Comparison of ENCODE assay signal across 19 cellular contexts in genomic region chr21:29022141-29022540, GRCh38. TPM values are rescaled to one million over a fixed set of nuclear protein-coding genes. Genes with fewer than 3 reads are reported as not detected.
A peak's percentile ranks its signal among the peaks of the same experiment; 100 is the strongest.
DNase-seq lines count a peak whose midpoint lies in the region; ATAC-seq and TF ChIP-seq lines count a peak whose summit lies in the region.
"Had no signal": no experiment of that assay in that cellular context is flagged by ENCODE, and none has a peak within 500 bp of the region (broad histone marks: within the 10 kb centered on the region; RNA-seq: fewer than 3 reads in every experiment).

No MANE protein-coding gene starts in this region.

- H3K9me3 ChIP-seq in CD8-positive, alpha-beta T cell (ENCODE audit: low read length): no peaks in the 10 kb centered on the region
- H3K9me3 ChIP-seq in neural progenitor cell (ENCODE audit: low read depth): no peaks in the 10 kb centered on the region
- H3K9me3 ChIP-seq: colonic mucosa, thyroid gland had no signal

- POLR2A ChIA-PET in CD8-positive, alpha-beta T cell (lab: Charles Lee): interaction anchor here (0.7 to 5.6 kb wide), 4 partner anchors 16 to 51 kb away, joined by 3 to 123 read pairs (median 50); partner anchors contain the start of genes CCT8 and LTN1
- POLR2A ChIA-PET in activated CD4-positive, alpha-beta memory T cell treated with anti-CD3 and anti-CD28 coated beads, Interleukin-2, amount 10 ng/mL, durations not matched to agents 7 days and 5 days (lab: Charles Lee): interaction anchor here (0.6 to 6.9 kb wide), 5 partner anchors 19 to 302 kb away, joined by 3 to 127 read pairs (median 49); partner anchors contain the start of genes CCT8 and LTN1

- peak in 2 of 7 experiments; percentile 16 to 37 for DNase-seq in CD8-positive, alpha-beta T cell
- peak; percentile 47 for DNase-seq in HT1080 (ENCODE audit: low read depth)
- no peak for DNase-seq in activated CD4-positive, alpha-beta memory T cell treated with anti-CD3 and anti-CD28 coated beads, Interleukin-2, amount 10 ng/mL, durations not matched to agents 7 days and 5 days
- peak in 2 of 3 donors; percentile 21 to 30 for DNase-seq in immature natural killer cell
- no peak for DNase-seq in H7
- DNase-seq in neural progenitor cell (ENCODE audit: low spot score): no peak
- no peak for DNase-seq in head of caudate nucleus
- no peak for DNase-seq in NCI-H187 (lab: John Stamatoyannopoulos, UW)
- DNase-seq: anterior cingulate cortex; colonic mucosa; DMS53; erythroblast; Karpas-422; NCI-H187 treated with DMSO at 0.1 percent for 48 hours; NCI-H524; retina; stimulated activated CD4-positive, alpha-beta T cell treated with anti-CD3 and anti-CD28 coated beads, Interleukin-1b, Interleukin-23, amount 100 ng/mL, for 48 hours; thyroid gland had no signal

- no peaks in the 10 kb centered on the region for H3K27me3 Mint-ChIP-seq in CD8-positive, alpha-beta T cell (ENCODE audit: low read depth)
- H3K27me3 Mint-ChIP-seq in activated CD4-positive, alpha-beta memory T cell treated with anti-CD3 and anti-CD28 coated beads, Interleukin-2, amount 10 ng/mL, durations not matched to agents 7 days and 5 days: no peaks in the 10 kb centered on the region
- H3K27me3 Mint-ChIP-seq in immature natural killer cell (ENCODE audit: low read depth in 3 of 3): peaks cover 24 to 29% (median 25%) of the 10 kb centered on the region in 3 donors
- H3K27me3 Mint-ChIP-seq in neural progenitor cell (ENCODE audit: insufficient read depth, low read depth): peaks cover 4% of the 10 kb centered on the region

- CTCF ChIA-PET in CD8-positive, alpha-beta T cell (lab: Charles Lee): interaction anchor here (1.5 to 1.8 kb wide), 3 partner anchors 14 to 30 kb away, joined by 4 to 6 read pairs (median 5); partner anchors contain the start of gene LTN1
- CTCF ChIA-PET in activated CD4-positive, alpha-beta memory T cell treated with anti-CD3 and anti-CD28 coated beads, Interleukin-2, amount 10 ng/mL, durations not matched to agents 7 days and 5 days (lab: Charles Lee): interaction anchor here (1.0 to 1.8 kb wide), 3 partner anchors 13 to 29 kb away, joined by 3 to 8 read pairs (median 4); partner anchors contain the start of gene LTN1

- peaks cover 58% of the 10 kb centered on the region for H3K4me1 ChIP-seq in CD8-positive, alpha-beta T cell (ENCODE audit: insufficient read depth, low read length)
- peaks cover 6% of the 10 kb centered on the region for H3K4me1 ChIP-seq in neural progenitor cell

- peaks cover 35% of the 10 kb centered on the region for H3K79me2 ChIP-seq in neural progenitor cell (ENCODE audit: low read depth)

- intact Hi-C loops in CD8-positive, alpha-beta T cell (cut with DNase I, micrococcal nuclease): loop anchor here in 1 of 2 experiments (5.0 kb wide), 1 partner anchor 425 kb away; no protein-coding TSS in a partner anchor
- intact Hi-C loops in head of caudate nucleus (cut with DNase I): no loop called here

- no peaks in the 10 kb centered on the region for H3K36me3 ChIP-seq in CD8-positive, alpha-beta T cell (ENCODE audit: insufficient read depth, low read length)
- H3K36me3 ChIP-seq in H7 (replicated peaks; ENCODE audit: control insufficient read depth, insufficient read depth, low read length) (no peaks in the 10 kb centered on the region), neural progenitor cell (no peaks in the 10 kb centered on the region)
- H3K36me3 ChIP-seq: colonic mucosa, thyroid gland had no signal

- no peaks in the 10 kb centered on the region for H3K9me3 Mint-ChIP-seq in CD8-positive, alpha-beta T cell
- no peaks in the 10 kb centered on the region for H3K9me3 Mint-ChIP-seq in activated CD4-positive, alpha-beta memory T cell treated with anti-CD3 and anti-CD28 coated beads, Interleukin-2, amount 10 ng/mL, durations not matched to agents 7 days and 5 days
- H3K9me3 Mint-ChIP-seq in immature natural killer cell (no peaks in the 10 kb centered on the region), neural progenitor cell (no peaks in the 10 kb centered on the region)

- no peak overlapping the region for H2AFZ ChIP-seq in neural progenitor cell (replicated peaks)

- H3K9ac ChIP-seq in neural progenitor cell: no peak overlapping the region

- peaks cover 16% of the 10 kb centered on the region for H3K36me3 Mint-ChIP-seq in CD8-positive, alpha-beta T cell
- peaks cover 11% of the 10 kb centered on the region for H3K36me3 Mint-ChIP-seq in activated CD4-positive, alpha-beta memory T cell treated with anti-CD3 and anti-CD28 coated beads, Interleukin-2, amount 10 ng/mL, durations not matched to agents 7 days and 5 days (ENCODE audit: low read depth)
- H3K36me3 Mint-ChIP-seq in immature natural killer cell (no peaks in the 10 kb centered on the region), neural progenitor cell (no peaks in the 10 kb centered on the region)

- H3K4me2 ChIP-seq in neural progenitor cell: no peak overlapping the region

- H3K4me3 ChIP-seq in CD8-positive, alpha-beta T cell (ENCODE audit: low read depth, low read length): no peak overlapping the region
- H3K4me3 ChIP-seq in H7 (ENCODE audit: insufficient read depth, low read depth, low read length): no peak overlapping the region
- H3K4me3 ChIP-seq in neural progenitor cell: no peak overlapping the region
- H3K4me3 ChIP-seq: colonic mucosa, thyroid gland had no signal

- peak overlapping the region; percentile 33 for H3K4me3 Mint-ChIP-seq in CD8-positive, alpha-beta T cell
- no peak overlapping the region for H3K4me3 Mint-ChIP-seq in activated CD4-positive, alpha-beta memory T cell treated with anti-CD3 and anti-CD28 coated beads, Interleukin-2, amount 10 ng/mL, durations not matched to agents 7 days and 5 days
- peak overlapping the region; percentile 41 to 72 (median 68) for H3K4me3 Mint-ChIP-seq in immature natural killer cell
- no peak overlapping the region for H3K4me3 Mint-ChIP-seq in neural progenitor cell

- H3K27me3 ChIP-seq in CD8-positive, alpha-beta T cell (ENCODE audit: insufficient read depth, low read length): no peaks in the 10 kb centered on the region
- H3K27me3 ChIP-seq in H7 (ENCODE audit: control insufficient read depth, insufficient read depth, low read length) (no peaks in the 10 kb centered on the region), neural progenitor cell (no peaks in the 10 kb centered on the region)
- H3K27me3 ChIP-seq: colonic mucosa, thyroid gland had no signal

- H3K27ac Mint-ChIP-seq in CD8-positive, alpha-beta T cell: peak overlapping the region; percentile 90
- peak overlapping the region; percentile 68 for H3K27ac Mint-ChIP-seq in activated CD4-positive, alpha-beta memory T cell treated with anti-CD3 and anti-CD28 coated beads, Interleukin-2, amount 10 ng/mL, durations not matched to agents 7 days and 5 days
- peak overlapping the region; percentile 83 to 99 (median 89) for H3K27ac Mint-ChIP-seq in immature natural killer cell
- H3K27ac Mint-ChIP-seq in neural progenitor cell: no peak overlapping the region

- H3K27ac ChIP-seq in CD8-positive, alpha-beta T cell (ENCODE audit: low read depth, low read length): peak overlapping the region; percentile 18
- H3K27ac ChIP-seq in neural progenitor cell: no peak overlapping the region
- H3K27ac ChIP-seq: colonic mucosa, HL-60, thyroid gland had no signal

- TF ChIP-seq CTCF in CD8-positive, alpha-beta T cell (IDR thresholded peaks at IDR 0.05): no peak
- TF ChIP-seq CTCF in neural progenitor cell (IDR thresholded peaks at IDR 0.05): no peak

- no peak for ATAC-seq in CD8-positive, alpha-beta T cell

- H4K20me1 ChIP-seq in neural progenitor cell (ENCODE audit: low read depth): no peaks in the 10 kb centered on the region

- peaks cover 58% of the 10 kb centered on the region for H3K4me1 Mint-ChIP-seq in CD8-positive, alpha-beta T cell (ENCODE audit: low read depth)
- H3K4me1 Mint-ChIP-seq in activated CD4-positive, alpha-beta memory T cell treated with anti-CD3 and anti-CD28 coated beads, Interleukin-2, amount 10 ng/mL, durations not matched to agents 7 days and 5 days: peaks cover 61% of the 10 kb centered on the region
- H3K4me1 Mint-ChIP-seq in immature natural killer cell: peaks cover 68 to 84% of the 10 kb centered on the region in 2 donors
- peaks cover 24% of the 10 kb centered on the region for H3K4me1 Mint-ChIP-seq in neural progenitor cell

- H3F3A ChIP-seq in neural progenitor cell (ENCODE audit: low read depth): no peaks in the 10 kb centered on the region

RNA-seq across cellular contexts. Expression of gene USP16, which starts 2.3 kb away (rescaled TPM):
- total RNA-seq in CD8-positive, alpha-beta T cell: 10 to 100 TPM; 84.8 to 91.2 TPM
- 40.4 and 43.3 TPM in 2 replicates for total RNA-seq in HT1080 (2014; rRNA removed; shearing (Covaris generic))
- 35.6 and 42.4 TPM in 2 replicates for polyA plus RNA-seq in HT1080 (2015; cell fraction: cytosol; rRNA removed)
- polyA plus RNA-seq in HT1080 (2015; cell fraction: nucleus; rRNA removed): 39.8 and 44.6 TPM in 2 replicates
- total RNA-seq in activated CD4-positive, alpha-beta memory T cell treated with anti-CD3 and anti-CD28 coated beads, Interleukin-2, amount 10 ng/mL, durations not matched to agents 7 days and 5 days: 10 to 100 TPM; 34.3 to 37.1 TPM
- 10 to 100 TPM; 12.0 to 31.3 (median 20.5) TPM for polyA plus RNA-seq in immature natural killer cell
- 15.1 and 21.9 TPM in 2 replicates for total RNA-seq in H7 (2014; rRNA removed; shearing (Covaris generic))
- total RNA-seq in neural progenitor cell (ENCODE audit: low replicate concordance): 24.7 and 38.5 TPM in 2 replicates

RNA-seq across cellular contexts. Expression of gene RWDD2B, which starts 3.0 kb away (rescaled TPM):
- 1 to 10 TPM in 1 of 2 experiments, under 1 TPM in 1; 0.97 to 1.2 TPM for total RNA-seq in CD8-positive, alpha-beta T cell
- total RNA-seq in HT1080 (2014; rRNA removed; shearing (Covaris generic)): 20.7 and 21.1 TPM in 2 replicates
- polyA plus RNA-seq in HT1080 (2015; cell fraction: cytosol; rRNA removed): 28.2 and 29.1 TPM in 2 replicates
- polyA plus RNA-seq in HT1080 (2015; cell fraction: nucleus; rRNA removed): 21.9 and 28.0 TPM in 2 replicates
- total RNA-seq in activated CD4-positive, alpha-beta memory T cell treated with anti-CD3 and anti-CD28 coated beads, Interleukin-2, amount 10 ng/mL, durations not matched to agents 7 days and 5 days: 1 to 10 TPM; 6.5 to 6.9 TPM
- 10 to 100 TPM; 13.0 to 28.6 (median 13.0) TPM for polyA plus RNA-seq in immature natural killer cell
- total RNA-seq in H7 (2014; rRNA removed; shearing (Covaris generic)): 5.1 and 8.2 TPM in 2 replicates
- 9.6 and 10.2 TPM in 2 replicates for total RNA-seq in neural progenitor cell (ENCODE audit: low replicate concordance)

RNA-seq across cellular contexts. Expression of gene LTN1, which starts 29.5 kb away (rescaled TPM):
- 10 to 100 TPM; 26.3 to 28.5 TPM for total RNA-seq in CD8-positive, alpha-beta T cell
- 18.3 and 18.5 TPM in 2 replicates for total RNA-seq in HT1080 (2014; rRNA removed; shearing (Covaris generic))
- polyA plus RNA-seq in HT1080 (2015; cell fraction: cytosol; rRNA removed): 12.7 and 17.8 TPM in 2 replicates
- polyA plus RNA-seq in HT1080 (2015; cell fraction: nucleus; rRNA removed): 78.9 and 86.6 TPM in 2 replicates
- total RNA-seq in activated CD4-positive, alpha-beta memory T cell treated with anti-CD3 and anti-CD28 coated beads, Interleukin-2, amount 10 ng/mL, durations not matched to agents 7 days and 5 days: 10 to 100 TPM; 25.8 to 26.5 TPM
- polyA plus RNA-seq in immature natural killer cell: 10 to 100 TPM in 2 of 3 donors, 1 to 10 TPM in 1; 9.9 to 19.1 (median 11.3) TPM
- total RNA-seq in H7 (2014; rRNA removed; shearing (Covaris generic)): 22.0 and 26.5 TPM in 2 replicates
- 29.4 and 37.3 TPM in 2 replicates for total RNA-seq in neural progenitor cell (ENCODE audit: low replicate concordance)

RNA-seq across cellular contexts. Expression of gene CCT8, which starts 51.3 kb away (rescaled TPM):
- 100 to 1,000 TPM; 104 to 116 TPM for total RNA-seq in CD8-positive, alpha-beta T cell
- 342 and 347 TPM in 2 replicates for total RNA-seq in HT1080 (2014; rRNA removed; shearing (Covaris generic))
- 354 and 377 TPM in 2 replicates for polyA plus RNA-seq in HT1080 (2015; cell fraction: cytosol; rRNA removed)
- 453 and 528 TPM in 2 replicates for polyA plus RNA-seq in HT1080 (2015; cell fraction: nucleus; rRNA removed)
- 100 to 1,000 TPM; 214 to 216 TPM for total RNA-seq in activated CD4-positive, alpha-beta memory T cell treated with anti-CD3 and anti-CD28 coated beads, Interleukin-2, amount 10 ng/mL, durations not matched to agents 7 days and 5 days
- polyA plus RNA-seq in immature natural killer cell: 100 to 1,000 TPM; 101 to 119 (median 113) TPM
- 259 and 325 TPM in 2 replicates for total RNA-seq in H7 (2014; rRNA removed; shearing (Covaris generic))
- 433 and 642 TPM in 2 replicates for total RNA-seq in neural progenitor cell (ENCODE audit: low replicate concordance)

Comparison
In these comparisons a context has a peak if more than half of its experiments do, and no peak if none do; other contexts are left out.
1. DNase-seq: peak in HT1080 (single experiment) and immature natural killer cell (2 of 3); none in activated CD4-positive, alpha-beta memory T cell treated with anti-CD3 and anti-CD28 coated beads, Interleukin-2, amount 10 ng/mL, durations not matched to agents 7 days and 5 days (single experiment), H7 (single experiment), neural progenitor cell (single experiment), head of caudate nucleus (0 of 42) and NCI-H187 (0 of 2).
2. H3K4me3 Mint-ChIP-seq: peak in CD8-positive, alpha-beta T cell (single experiment) and immature natural killer cell (5 of 5); none in activated CD4-positive, alpha-beta memory T cell treated with anti-CD3 and anti-CD28 coated beads, Interleukin-2, amount 10 ng/mL, durations not matched to agents 7 days and 5 days (single experiment) and neural progenitor cell (single experiment).